Comparison of ENCODE assay signal across 3 cellular contexts in the genomic region with DNA sequence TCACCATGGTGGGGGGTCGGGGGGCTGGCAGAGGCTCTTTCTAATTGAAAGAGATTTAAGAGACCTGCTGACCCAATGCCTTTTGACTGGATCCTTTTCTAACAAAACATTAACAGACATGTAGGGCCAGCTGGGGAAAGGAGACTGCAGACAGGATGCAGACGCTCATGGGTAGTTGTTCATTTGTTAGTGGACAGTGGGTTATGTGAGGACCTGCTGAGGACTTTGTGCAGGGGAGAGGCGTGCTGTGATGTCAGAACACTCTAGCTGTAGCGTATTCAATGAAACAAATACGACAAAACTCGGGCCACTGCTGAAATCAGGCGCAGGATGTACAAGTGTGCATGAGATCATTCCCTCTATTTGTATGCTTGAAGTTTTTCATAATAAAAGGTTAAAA.
TF ChIP-seq lines count a peak whose summit lies in the region.

No MANE protein-coding gene starts in this region.

TF ChIP-seq in SK-N-SH, 30 proteins besides CTCF, POLR2A, EP300 and RAD21:
- TF ChIP-seq SIN3A (IDR thresholded peaks at IDR 0.05; ENCODE audit: borderline replicate concordance, low read depth, low read length) (no peak), MEF2A (IDR thresholded peaks at IDR 0.05; ENCODE audit: borderline replicate concordance, low read depth) (no peak), TCF12 (IDR thresholded peaks at IDR 0.05) (no peak), YY1 (IDR thresholded peaks at IDR 0.05; ENCODE audit: low read depth) (no peak), JUND (IDR thresholded peaks at IDR 0.05) (no peak), SMC3 (IDR thresholded peaks at IDR 0.05; ENCODE audit: low read depth, low read length) (no peak), TEAD4 (IDR thresholded peaks at IDR 0.05; ENCODE audit: borderline replicate concordance, insufficient read depth) (no peak)

TF ChIP-seq in SK-N-SH treated with all-trans-retinoic acid at 6 μM for 48 hours, 23 proteins besides CTCF, POLR2A, EP300 and RAD21:
- TF ChIP-seq, protein P1, sequence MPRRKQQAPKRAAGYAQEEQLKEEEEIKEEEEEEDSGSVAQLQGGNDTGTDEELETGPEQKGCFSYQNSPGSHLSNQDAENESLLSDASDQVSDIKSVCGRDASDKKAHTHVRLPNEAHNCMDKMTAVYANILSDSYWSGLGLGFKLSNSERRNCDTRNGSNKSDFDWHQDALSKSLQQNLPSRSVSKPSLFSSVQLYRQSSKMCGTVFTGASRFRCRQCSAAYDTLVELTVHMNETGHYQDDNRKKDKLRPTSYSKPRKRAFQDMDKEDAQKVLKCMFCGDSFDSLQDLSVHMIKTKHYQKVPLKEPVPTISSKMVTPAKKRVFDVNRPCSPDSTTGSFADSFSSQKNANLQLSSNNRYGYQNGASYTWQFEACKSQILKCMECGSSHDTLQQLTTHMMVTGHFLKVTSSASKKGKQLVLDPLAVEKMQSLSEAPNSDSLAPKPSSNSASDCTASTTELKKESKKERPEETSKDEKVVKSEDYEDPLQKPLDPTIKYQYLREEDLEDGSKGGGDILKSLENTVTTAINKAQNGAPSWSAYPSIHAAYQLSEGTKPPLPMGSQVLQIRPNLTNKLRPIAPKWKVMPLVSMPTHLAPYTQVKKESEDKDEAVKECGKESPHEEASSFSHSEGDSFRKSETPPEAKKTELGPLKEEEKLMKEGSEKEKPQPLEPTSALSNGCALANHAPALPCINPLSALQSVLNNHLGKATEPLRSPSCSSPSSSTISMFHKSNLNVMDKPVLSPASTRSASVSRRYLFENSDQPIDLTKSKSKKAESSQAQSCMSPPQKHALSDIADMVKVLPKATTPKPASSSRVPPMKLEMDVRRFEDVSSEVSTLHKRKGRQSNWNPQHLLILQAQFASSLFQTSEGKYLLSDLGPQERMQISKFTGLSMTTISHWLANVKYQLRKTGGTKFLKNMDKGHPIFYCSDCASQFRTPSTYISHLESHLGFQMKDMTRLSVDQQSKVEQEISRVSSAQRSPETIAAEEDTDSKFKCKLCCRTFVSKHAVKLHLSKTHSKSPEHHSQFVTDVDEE (CRISPR knock-in tag; IDR thresholded peaks at IDR 0.05) = no peak
- TF ChIP-seq BACH2 (CRISPR knock-in tag; IDR thresholded peaks at IDR 0.05; ENCODE audit: borderline replicate concordance) (no peak), TCF4 (CRISPR knock-in tag; IDR thresholded peaks at IDR 0.05; ENCODE audit: borderline replicate concordance) (no peak), GLIS3 (CRISPR knock-in tag; IDR thresholded peaks at IDR 0.05) (no peak), ESRRG (CRISPR knock-in tag; IDR thresholded peaks at IDR 0.05) (no peak), ZFP3 (CRISPR knock-in tag; IDR thresholded peaks at IDR 0.05) (no peak), ZNF70 (CRISPR knock-in tag; IDR thresholded peaks at IDR 0.05) (no peak), ISL1 (CRISPR knock-in tag; IDR thresholded peaks at IDR 0.05) (no peak), CSDC2 (CRISPR knock-in tag; IDR thresholded peaks at IDR 0.05) (no peak), ZNF8 (CRISPR knock-in tag; IDR thresholded peaks at IDR 0.05) (no peak), ZFP30 (CRISPR knock-in tag; IDR thresholded peaks at IDR 0.05) (no peak), TOX (CRISPR knock-in tag; IDR thresholded peaks at IDR 0.05; ENCODE audit: borderline replicate concordance) (no peak), RARB (CRISPR knock-in tag; IDR thresholded peaks at IDR 0.05) (no peak), OSR1 (CRISPR knock-in tag; IDR thresholded peaks at IDR 0.05) (no peak), ARNTL (CRISPR knock-in tag; IDR thresholded peaks at IDR 0.05; ENCODE audit: borderline replicate concordance, low read depth) (no peak)
- TF ChIP-seq, protein P2, sequence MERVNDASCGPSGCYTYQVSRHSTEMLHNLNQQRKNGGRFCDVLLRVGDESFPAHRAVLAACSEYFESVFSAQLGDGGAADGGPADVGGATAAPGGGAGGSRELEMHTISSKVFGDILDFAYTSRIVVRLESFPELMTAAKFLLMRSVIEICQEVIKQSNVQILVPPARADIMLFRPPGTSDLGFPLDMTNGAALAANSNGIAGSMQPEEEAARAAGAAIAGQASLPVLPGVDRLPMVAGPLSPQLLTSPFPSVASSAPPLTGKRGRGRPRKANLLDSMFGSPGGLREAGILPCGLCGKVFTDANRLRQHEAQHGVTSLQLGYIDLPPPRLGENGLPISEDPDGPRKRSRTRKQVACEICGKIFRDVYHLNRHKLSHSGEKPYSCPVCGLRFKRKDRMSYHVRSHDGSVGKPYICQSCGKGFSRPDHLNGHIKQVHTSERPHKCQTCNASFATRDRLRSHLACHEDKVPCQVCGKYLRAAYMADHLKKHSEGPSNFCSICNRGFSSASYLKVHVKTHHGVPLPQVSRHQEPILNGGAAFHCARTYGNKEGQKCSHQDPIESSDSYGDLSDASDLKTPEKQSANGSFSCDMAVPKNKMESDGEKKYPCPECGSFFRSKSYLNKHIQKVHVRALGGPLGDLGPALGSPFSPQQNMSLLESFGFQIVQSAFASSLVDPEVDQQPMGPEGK (CRISPR knock-in tag; IDR thresholded peaks at IDR 0.05; ENCODE audit: borderline replicate concordance) = no peak
- TF ChIP-seq, protein P3, sequence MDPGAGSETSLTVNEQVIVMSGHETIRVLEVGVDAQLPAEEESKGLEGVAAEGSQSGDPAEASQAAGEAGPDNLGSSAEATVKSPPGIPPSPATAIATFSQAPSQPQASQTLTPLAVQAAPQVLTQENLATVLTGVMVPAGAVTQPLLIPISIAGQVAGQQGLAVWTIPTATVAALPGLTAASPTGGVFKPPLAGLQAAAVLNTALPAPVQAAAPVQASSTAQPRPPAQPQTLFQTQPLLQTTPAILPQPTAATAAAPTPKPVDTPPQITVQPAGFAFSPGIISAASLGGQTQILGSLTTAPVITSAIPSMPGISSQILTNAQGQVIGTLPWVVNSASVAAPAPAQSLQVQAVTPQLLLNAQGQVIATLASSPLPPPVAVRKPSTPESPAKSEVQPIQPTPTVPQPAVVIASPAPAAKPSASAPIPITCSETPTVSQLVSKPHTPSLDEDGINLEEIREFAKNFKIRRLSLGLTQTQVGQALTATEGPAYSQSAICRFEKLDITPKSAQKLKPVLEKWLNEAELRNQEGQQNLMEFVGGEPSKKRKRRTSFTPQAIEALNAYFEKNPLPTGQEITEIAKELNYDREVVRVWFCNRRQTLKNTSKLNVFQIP (CRISPR knock-in tag; IDR thresholded peaks at IDR 0.05; ENCODE audit: borderline replicate concordance, low read depth) = no peak
- TF ChIP-seq, protein P4, sequence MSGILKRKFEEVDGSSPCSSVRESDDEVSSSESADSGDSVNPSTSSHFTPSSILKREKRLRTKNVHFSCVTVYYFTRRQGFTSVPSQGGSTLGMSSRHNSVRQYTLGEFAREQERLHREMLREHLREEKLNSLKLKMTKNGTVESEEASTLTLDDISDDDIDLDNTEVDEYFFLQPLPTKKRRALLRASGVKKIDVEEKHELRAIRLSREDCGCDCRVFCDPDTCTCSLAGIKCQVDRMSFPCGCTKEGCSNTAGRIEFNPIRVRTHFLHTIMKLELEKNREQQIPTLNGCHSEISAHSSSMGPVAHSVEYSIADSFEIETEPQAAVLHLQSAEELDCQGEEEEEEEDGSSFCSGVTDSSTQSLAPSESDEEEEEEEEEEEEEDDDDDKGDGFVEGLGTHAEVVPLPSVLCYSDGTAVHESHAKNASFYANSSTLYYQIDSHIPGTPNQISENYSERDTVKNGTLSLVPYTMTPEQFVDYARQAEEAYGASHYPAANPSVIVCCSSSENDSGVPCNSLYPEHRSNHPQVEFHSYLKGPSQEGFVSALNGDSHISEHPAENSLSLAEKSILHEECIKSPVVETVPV (CRISPR knock-in tag; IDR thresholded peaks at IDR 0.05) = no peak
TF ChIP-seq in SK-N-SH treated with all-trans-retinoic acid at 6 μM for 48 hours: peak in this region for 0.

TF ChIP-seq in H1, 55 proteins besides CTCF, POLR2A, EP300 and RAD21:
- TF ChIP-seq TCF12 (IDR thresholded peaks at IDR 0.05; ENCODE audit: low read depth, low read length) (no peak), PHF8 (conservative IDR thresholded peaks at IDR 0.05; ENCODE audit: low read depth, low read length) (no peak), SP4 (IDR thresholded peaks at IDR 0.05; ENCODE audit: low read length) (no peak), CHD2 (IDR thresholded peaks at IDR 0.05; ENCODE audit: low read length) (no peak)
TF ChIP-seq in H1: peak in this region for 0.
